ENCODE assay signal across 21 cellular contexts in the genomic region with DNA sequence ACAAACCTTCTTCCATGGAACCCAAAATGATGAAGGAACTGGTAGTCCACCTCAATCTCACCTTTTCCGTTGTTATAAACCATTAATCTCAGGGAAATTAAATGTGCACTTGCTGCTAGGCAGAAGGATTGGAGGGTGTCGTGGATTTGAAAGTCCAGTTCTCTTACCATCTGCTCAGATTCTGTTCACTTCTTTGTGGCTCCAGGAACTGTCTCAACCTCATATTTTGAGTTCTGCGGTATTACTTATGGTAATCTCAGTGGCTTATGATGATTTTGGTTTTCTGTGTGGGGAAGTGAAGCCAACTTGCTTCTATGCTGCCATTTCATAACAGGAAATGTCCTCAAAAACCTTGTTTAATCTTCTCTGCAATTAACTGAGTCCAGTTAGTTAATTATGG.
"Had no signal": no experiment of that assay in that cellular context is flagged by ENCODE, and none has a peak within 500 bp of the region (broad histone marks: within the 10 kb centered on the region; RNA-seq: fewer than 3 reads in every experiment).

No MANE protein-coding gene starts in this region.

- H3K36me3 Mint-ChIP-seq: stimulated activated effector memory CD8-positive, alpha-beta T cell treated with anti-CD3 and anti-CD28 coated beads, Interleukin-12 subunit alpha, Interleukin-12 subunit beta, amount 100 ng/mL, for 72 hours had no signal

- FAIRE-seq: frontal cortex, keratinocyte had no signal

- H3K27ac ChIP-seq: dorsolateral prefrontal cortex, lower lobe of right lung, ovary, psoas muscle, sigmoid colon, stomach, thyroid gland, vagina had no signal

- H3K27me3 ChIP-seq: ovary, sigmoid colon, stomach, thyroid gland, vagina had no signal

- H3K27ac Mint-ChIP-seq: natural killer cell; stimulated activated effector memory CD8-positive, alpha-beta T cell treated with anti-CD3 and anti-CD28 coated beads, Interleukin-12 subunit alpha, Interleukin-12 subunit beta, amount 100 ng/mL, for 72 hours had no signal

- H3K4me3 ChIP-seq: dorsolateral prefrontal cortex, lower lobe of right lung, ovary, psoas muscle, sigmoid colon, stomach, thyroid gland, vagina had no signal

- H3K4me1 ChIP-seq: lower lobe of right lung, psoas muscle, sigmoid colon, stomach, thyroid gland, vagina had no signal

- H3K4me1 Mint-ChIP-seq: natural killer cell; stimulated activated effector memory CD8-positive, alpha-beta T cell treated with anti-CD3 and anti-CD28 coated beads, Interleukin-12 subunit alpha, Interleukin-12 subunit beta, amount 100 ng/mL, for 72 hours had no signal

- DNase-seq: dorsolateral prefrontal cortex; effector CD4-positive, alpha-beta T cell; left ventricle myocardium superior; lower lobe of right lung; natural killer cell; occipital lobe; ovary; posterior cingulate gyrus; psoas muscle; right cardiac atrium; sigmoid colon; stimulated activated CD4-positive, alpha-beta T cell treated with anti-CD3 and anti-CD28 coated beads, Interleukin-2, amount 100 ng/mL, for 24 hours; stimulated activated CD4-positive, alpha-beta T cell treated with anti-CD3 and anti-CD28 coated beads, Interleukin-4, amount 100 ng/mL, for 24 hours; stimulated activated naive CD4-positive, alpha-beta T cell treated with Interleukin-2 at 50 U/mL for 16 hours; stomach; thyroid gland; trophoblast cell had no signal

- H3K9me3 ChIP-seq: lower lobe of right lung, ovary, psoas muscle, sigmoid colon, thyroid gland, vagina had no signal

- ATAC-seq: left ventricle myocardium superior; lower lobe of right lung; natural killer cell; psoas muscle; right cardiac atrium; stimulated activated effector memory CD8-positive, alpha-beta T cell treated with anti-CD3 and anti-CD28 coated beads, Interleukin-12 subunit alpha, Interleukin-12 subunit beta, amount 100 ng/mL, for 72 hours had no signal

- H3K4me3 Mint-ChIP-seq: natural killer cell; stimulated activated effector memory CD8-positive, alpha-beta T cell treated with anti-CD3 and anti-CD28 coated beads, Interleukin-12 subunit alpha, Interleukin-12 subunit beta, amount 100 ng/mL, for 72 hours had no signal

- H3K36me3 ChIP-seq: lower lobe of right lung, ovary, sigmoid colon, stomach, thyroid gland, vagina had no signal
